ENCODE assay signal across 1 cellular context in genomic region chr19:44615529-44616247, GRCh38.
TF ChIP-seq lines count a peak whose summit lies in the region.

No MANE protein-coding gene starts in this region.

TF ChIP-seq in HepG2, 621 proteins besides CTCF, POLR2A, EP300 and RAD21 (continued from another document and continues in another):
- TF ChIP-seq AFF4 (CRISPR knock-in tag; IDR thresholded peaks at IDR 0.05) (no peak), HHEX (CRISPR knock-in tag; IDR thresholded peaks at IDR 0.05) (peak; percentile 42; the same call in 1 of the 2 replicates), ELF1 (CRISPR knock-in tag; IDR thresholded peaks at IDR 0.05) (0 out of 2 replicates have a peak, but pooled peaks have one; percentile 30), KDM1A (CRISPR knock-in tag; IDR thresholded peaks at IDR 0.05) (0 out of 2 replicates have a peak, but pooled peaks have one; percentile 27), SOX5 (CRISPR knock-in tag; IDR thresholded peaks at IDR 0.05; ENCODE audit: borderline replicate concordance) (peak; percentile 74; the same call in 1 of the 2 replicates), ZNF672 (CRISPR knock-in tag; IDR thresholded peaks at IDR 0.05) (no peak), KMT2B (CRISPR knock-in tag; IDR thresholded peaks at IDR 0.05) (peak; percentile 25; the same call in 1 of the 2 replicates), CBX5 (CRISPR knock-in tag; IDR thresholded peaks at IDR 0.05; ENCODE audit: borderline replicate concordance) (no peak; the same call in 1 of the 2 replicates), RBFOX2 (IDR thresholded peaks at IDR 0.05; ENCODE audit: low read depth, low read length) (0 out of 2 replicates have a peak, but pooled peaks have one; percentile 44), ASH2L (IDR thresholded peaks at IDR 0.05; ENCODE audit: insufficient read length, low read depth, low read length) (peak; percentile 77), KAT8 (CRISPR knock-in tag; IDR thresholded peaks at IDR 0.05) (no peak), RXRB (CRISPR knock-in tag; IDR thresholded peaks at IDR 0.05; ENCODE audit: borderline replicate concordance) (peak; percentile 53), SKIL (CRISPR knock-in tag; IDR thresholded peaks at IDR 0.05; ENCODE audit: borderline replicate concordance) (peak; percentile 43; the same call in 1 of the 2 replicates), ZNF598 (CRISPR knock-in tag; IDR thresholded peaks at IDR 0.05; ENCODE audit: borderline replicate concordance) (no peak), NR2F1 (CRISPR knock-in tag; IDR thresholded peaks at IDR 0.05) (peak in 1 of 2 experiments; percentile 45; a peak in 3 of 4 replicates), SRY (CRISPR knock-in tag; IDR thresholded peaks at IDR 0.05) (no peak), THAP8 (CRISPR knock-in tag; IDR thresholded peaks at IDR 0.05; ENCODE audit: borderline replicate concordance) (no peak), NCOA2 (CRISPR knock-in tag; IDR thresholded peaks at IDR 0.05) (peak; percentile 53), ZNF746 (CRISPR knock-in tag; IDR thresholded peaks at IDR 0.05) (0 out of 2 replicates have a peak, but pooled peaks have one; percentile 33), ZNF609 (CRISPR knock-in tag; IDR thresholded peaks at IDR 0.05; ENCODE audit: borderline replicate concordance) (peak; percentile 67; the same call in 1 of the 2 replicates), ZFX (CRISPR knock-in tag; IDR thresholded peaks at IDR 0.05; ENCODE audit: low read depth) (peak; percentile 60; the same call in 1 of the 2 replicates), ZNF710 (CRISPR knock-in tag; IDR thresholded peaks at IDR 0.05; ENCODE audit: borderline replicate concordance) (peak; percentile 21; the same call in 1 of the 2 replicates), TEF (CRISPR knock-in tag; IDR thresholded peaks at IDR 0.05) (no peak), FOXC1 (CRISPR knock-in tag; IDR thresholded peaks at IDR 0.05; ENCODE audit: borderline replicate concordance) (0 out of 2 replicates have a peak, but pooled peaks have one; percentile 11), MYPOP (CRISPR knock-in tag; IDR thresholded peaks at IDR 0.05) (no peak), FOXA3 (CRISPR knock-in tag; IDR thresholded peaks at IDR 0.05) (peak; percentile 72), KAT7 (CRISPR knock-in tag; IDR thresholded peaks at IDR 0.05; ENCODE audit: borderline replicate concordance) (0 out of 2 replicates have a peak, but pooled peaks have one; percentile 34), ELF3 (CRISPR knock-in tag; IDR thresholded peaks at IDR 0.05) (peak; percentile 27; the same call in 1 of the 2 replicates), TARDBP (CRISPR knock-in tag; IDR thresholded peaks at IDR 0.05) (peak; percentile 64; the same call in 1 of the 2 replicates), DBP (CRISPR knock-in tag; IDR thresholded peaks at IDR 0.05; ENCODE audit: not compliant biosample characterization) (no peak), CENPT (CRISPR knock-in tag; IDR thresholded peaks at IDR 0.05; ENCODE audit: low read depth) (no peak), IKZF5 (CRISPR knock-in tag; IDR thresholded peaks at IDR 0.05) (peak; percentile 22; the same call in 1 of the 2 replicates), ZNF75D (CRISPR knock-in tag; IDR thresholded peaks at IDR 0.05; ENCODE audit: borderline replicate concordance) (no peak), THRA (CRISPR knock-in tag; IDR thresholded peaks at IDR 0.05; ENCODE audit: borderline replicate concordance) (0 out of 2 replicates have a peak, but pooled peaks have one; percentile 3), HNRNPL (IDR thresholded peaks at IDR 0.05; ENCODE audit: low read depth, low read length) (no peak), ZEB1 (IDR thresholded peaks at IDR 0.05; ENCODE audit: insufficient replicate concordance, low read depth) (peak; percentile 63), HDAC6 (IDR thresholded peaks at IDR 0.05; ENCODE audit: low read depth, low read length) (no peak)
